Comparison of ENCODE assay signal across 8 cellular contexts in the genomic region with DNA sequence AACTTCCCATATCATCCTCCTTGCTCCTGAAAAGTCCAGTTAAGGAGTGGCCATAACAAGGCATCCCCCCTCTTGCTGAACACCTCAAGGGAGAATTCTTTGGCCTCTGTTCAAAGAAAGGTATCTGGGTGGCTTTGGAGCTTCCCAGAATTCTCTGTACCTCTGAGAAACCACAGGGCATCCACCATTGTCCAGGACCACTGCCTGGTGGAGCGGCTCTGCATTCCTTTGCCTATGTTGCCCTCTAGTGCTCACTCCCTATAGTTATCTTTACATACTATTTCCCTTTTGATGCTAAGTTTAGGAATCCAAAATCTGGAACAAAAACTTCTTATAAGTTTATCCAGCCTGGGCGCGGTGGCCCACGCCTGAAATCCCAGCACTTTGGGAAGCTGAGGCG. TPM values are rescaled to one million over a fixed set of nuclear protein-coding genes. Genes with fewer than 3 reads are reported as not detected.
A peak's percentile ranks its signal among the peaks of the same experiment; 100 is the strongest.
DNase-seq lines count a peak whose midpoint lies in the region; TF ChIP-seq lines count a peak whose summit lies in the region.

No MANE protein-coding gene starts in this region.

- H3K27ac Mint-ChIP-seq in activated naive CD4-positive, alpha-beta T cell treated with anti-CD3 and anti-CD28 coated beads for 36 hours = no peak overlapping the region
- no peak overlapping the region for H3K27ac Mint-ChIP-seq in activated naive CD4-positive, alpha-beta T cell treated with anti-CD3 and anti-CD28 coated beads, Interleukin-2, amount 10 ng/mL, durations not matched to agents 7 days and 5 days
- no peak overlapping the region for H3K27ac Mint-ChIP-seq in osteocyte (ENCODE audit: unreplicated experiment)
- no peak overlapping the region for H3K27ac Mint-ChIP-seq in CD4-positive, alpha-beta memory T cell

- H3K4me1 Mint-ChIP-seq in activated naive CD4-positive, alpha-beta T cell treated with anti-CD3 and anti-CD28 coated beads for 36 hours (ENCODE audit: low read depth) = no peaks in the 10 kb centered on the region
- H3K4me1 Mint-ChIP-seq in activated naive CD4-positive, alpha-beta T cell treated with anti-CD3 and anti-CD28 coated beads, Interleukin-2, amount 10 ng/mL, durations not matched to agents 7 days and 5 days = no peaks in the 10 kb centered on the region
- H3K4me1 Mint-ChIP-seq in osteocyte (ENCODE audit: unreplicated experiment) = no peaks in the 10 kb centered on the region
- H3K4me1 Mint-ChIP-seq in CD4-positive, alpha-beta memory T cell = no peaks in the 10 kb centered on the region

- H3K4me1 ChIP-seq in CD4-positive, alpha-beta memory T cell (ENCODE audit: insufficient read depth, low read length) = no peaks in the 10 kb centered on the region

- H3K4me3 ChIP-seq in CD4-positive, alpha-beta memory T cell (ENCODE audit: low read length in 2 of 2) = no peak overlapping the region

- H3K27me3 Mint-ChIP-seq in activated naive CD4-positive, alpha-beta T cell treated with anti-CD3 and anti-CD28 coated beads for 36 hours (ENCODE audit: low read depth) = peaks cover 6% of the 10 kb centered on the region
- H3K27me3 Mint-ChIP-seq in activated naive CD4-positive, alpha-beta T cell treated with anti-CD3 and anti-CD28 coated beads, Interleukin-2, amount 10 ng/mL, durations not matched to agents 7 days and 5 days = peaks cover 7% of the 10 kb centered on the region
- no peaks in the 10 kb centered on the region for H3K27me3 Mint-ChIP-seq in osteocyte (ENCODE audit: unreplicated experiment)
- H3K27me3 Mint-ChIP-seq in CD4-positive, alpha-beta memory T cell = no peaks in the 10 kb centered on the region

- no peak overlapping the region for H3K4me3 Mint-ChIP-seq in activated naive CD4-positive, alpha-beta T cell treated with anti-CD3 and anti-CD28 coated beads for 36 hours
- no peak overlapping the region for H3K4me3 Mint-ChIP-seq in activated naive CD4-positive, alpha-beta T cell treated with anti-CD3 and anti-CD28 coated beads, Interleukin-2, amount 10 ng/mL, durations not matched to agents 7 days and 5 days
- no peak overlapping the region for H3K4me3 Mint-ChIP-seq in osteocyte (ENCODE audit: unreplicated experiment)
- no peak overlapping the region for H3K4me3 Mint-ChIP-seq in CD4-positive, alpha-beta memory T cell

- DNase-seq in activated naive CD4-positive, alpha-beta T cell treated with anti-CD3 and anti-CD28 coated beads for 36 hours = peak; percentile 27
- no peak for DNase-seq in activated naive CD4-positive, alpha-beta T cell treated with anti-CD3 and anti-CD28 coated beads, Interleukin-2, amount 10 ng/mL, durations not matched to agents 7 days and 5 days
- DNase-seq in LoVo (ENCODE audit: low spot score) (peak; percentile 55), RWPE1 (ENCODE audit: low spot score) (peak; percentile 70), fibroblast of gingiva (ENCODE audit: low read depth) (peak; percentile 15), osteocyte (ENCODE audit: extremely low spot score, unreplicated experiment) (no peak)
- DNase-seq in CD4-positive, alpha-beta memory T cell = no peak
- no peak for DNase-seq in stimulated activated CD4-positive, alpha-beta T cell treated with anti-CD3 and anti-CD28 coated beads, Interleukin-4, amount 100 ng/mL, for 24 hours

- no peaks in the 10 kb centered on the region for H3K36me3 ChIP-seq in CD4-positive, alpha-beta memory T cell (ENCODE audit: insufficient read depth, low read length)

- TF ChIP-seq CTCF in RWPE1 (conservative IDR thresholded peaks at IDR 0.05; ENCODE audit: low read depth) = peak; percentile 54
- TF ChIP-seq CTCF in osteocyte (IDR thresholded peaks at IDR 0.05) = peak; percentile 80

- CTCF ChIA-PET in activated naive CD4-positive, alpha-beta T cell treated with anti-CD3 and anti-CD28 coated beads for 36 hours (lab: Charles Lee) = interaction anchor here (1.0 kb wide), 1 partner anchor 48 kb away, joined by 3 read pairs; no protein-coding TSS in a partner anchor
- CTCF ChIA-PET in activated naive CD4-positive, alpha-beta T cell treated with anti-CD3 and anti-CD28 coated beads, Interleukin-2, amount 10 ng/mL, durations not matched to agents 7 days and 5 days (lab: Charles Lee) = interaction anchor here (0.6 to 2.0 kb wide), 3 partner anchors 14 to 830 kb away, joined by 3 to 10 read pairs (median 5); no protein-coding TSS in a partner anchor
- CTCF ChIA-PET in RWPE1 (lab: Yijun Ruan, JAX) = interaction anchor here (0.6 to 1.6 kb wide), 7 partner anchors 10 to 953 kb away, joined by 3 to 12 read pairs (median 4); partner anchors contain the start of gene CHD9
- CTCF ChIA-PET in CD4-positive, alpha-beta memory T cell (lab: Charles Lee; ENCODE audit: partially characterized antibody) = interaction anchor here (1.3 kb wide), 1 partner anchor 721 kb away, joined by 3 read pairs; no protein-coding TSS in a partner anchor

- no peaks in the 10 kb centered on the region for H3K27me3 ChIP-seq in CD4-positive, alpha-beta memory T cell (ENCODE audit: insufficient read depth, low read length)

- intact Hi-C loops in activated naive CD4-positive, alpha-beta T cell treated with anti-CD3 and anti-CD28 coated beads for 36 hours (cut with micrococcal nuclease) = loop anchor here (1.0 kb wide), 1 partner anchor 831 kb away; no protein-coding TSS in a partner anchor
- intact Hi-C loops in CD4-positive, alpha-beta memory T cell (cut with micrococcal nuclease) = no loop called here

- POLR2A ChIA-PET in RWPE1 (lab: Yijun Ruan, JAX; ENCODE audit: low non-redundant PET) = no interaction called here
- POLR2A ChIA-PET in CD4-positive, alpha-beta memory T cell (lab: Charles Lee; ENCODE audit: partially characterized antibody) = no interaction called here

- no peaks in the 10 kb centered on the region for H3K9me3 ChIP-seq in CD4-positive, alpha-beta memory T cell (ENCODE audit: control insufficient read depth in 1 of 2, low read length in 2 of 2)

- no peaks in the 10 kb centered on the region for H3K36me3 Mint-ChIP-seq in activated naive CD4-positive, alpha-beta T cell treated with anti-CD3 and anti-CD28 coated beads for 36 hours (ENCODE audit: low read depth)
- no peaks in the 10 kb centered on the region for H3K36me3 Mint-ChIP-seq in activated naive CD4-positive, alpha-beta T cell treated with anti-CD3 and anti-CD28 coated beads, Interleukin-2, amount 10 ng/mL, durations not matched to agents 7 days and 5 days
- H3K36me3 Mint-ChIP-seq in osteocyte (ENCODE audit: unreplicated experiment) = no peaks in the 10 kb centered on the region
- no peaks in the 10 kb centered on the region for H3K36me3 Mint-ChIP-seq in CD4-positive, alpha-beta memory T cell

- no peaks in the 10 kb centered on the region for H3K9me3 Mint-ChIP-seq in activated naive CD4-positive, alpha-beta T cell treated with anti-CD3 and anti-CD28 coated beads for 36 hours
- no peaks in the 10 kb centered on the region for H3K9me3 Mint-ChIP-seq in activated naive CD4-positive, alpha-beta T cell treated with anti-CD3 and anti-CD28 coated beads, Interleukin-2, amount 10 ng/mL, durations not matched to agents 7 days and 5 days
- no peaks in the 10 kb centered on the region for H3K9me3 Mint-ChIP-seq in osteocyte (ENCODE audit: unreplicated experiment)
- H3K9me3 Mint-ChIP-seq in CD4-positive, alpha-beta memory T cell = no peaks in the 10 kb centered on the region

- H3K27ac ChIP-seq in RWPE1 = no peak overlapping the region
- H3K27ac ChIP-seq in CD4-positive, alpha-beta memory T cell (ENCODE audit: low read depth, low read length) = no peak overlapping the region

RNA-seq across cellular contexts. Expression of gene CHD9NB, which starts 30.3 kb away (rescaled TPM):
- total RNA-seq in activated naive CD4-positive, alpha-beta T cell treated with anti-CD3 and anti-CD28 coated beads for 36 hours = under 1 TPM; 0.17 to 0.19 TPM
- 3.4 and 4.8 TPM in 2 replicates for total RNA-seq in osteocyte
- not detected for total RNA-seq in CD4-positive, alpha-beta memory T cell
- polyA plus RNA-seq in CD4-positive, alpha-beta memory T cell = not detected

RNA-seq across cellular contexts. Expression of gene CHD9, which starts 32.4 kb away (rescaled TPM):
- 1 to 10 TPM; 9.4 to 9.7 TPM for total RNA-seq in activated naive CD4-positive, alpha-beta T cell treated with anti-CD3 and anti-CD28 coated beads for 36 hours
- total RNA-seq in osteocyte = 98.9 and 99.0 TPM in 2 replicates
- 10 to 100 TPM; 47.0 to 49.7 TPM for total RNA-seq in CD4-positive, alpha-beta memory T cell
- 10 to 100 TPM; 22.9 to 31.9 TPM for polyA plus RNA-seq in CD4-positive, alpha-beta memory T cell

Comparison
In these comparisons a context has a peak if more than half of its experiments do, and no peak if none do; other contexts are left out.
1. DNase-seq: peak in activated naive CD4-positive, alpha-beta T cell treated with anti-CD3 and anti-CD28 coated beads for 36 hours (single experiment), LoVo (single experiment), RWPE1 (single experiment) and fibroblast of gingiva (single experiment); none in activated naive CD4-positive, alpha-beta T cell treated with anti-CD3 and anti-CD28 coated beads, Interleukin-2, amount 10 ng/mL, durations not matched to agents 7 days and 5 days (single experiment), osteocyte (single experiment), CD4-positive, alpha-beta memory T cell (0 of 5) and stimulated activated CD4-positive, alpha-beta T cell treated with anti-CD3 and anti-CD28 coated beads, Interleukin-4, amount 100 ng/mL, for 24 hours (single experiment).